In the genomic region with DNA sequence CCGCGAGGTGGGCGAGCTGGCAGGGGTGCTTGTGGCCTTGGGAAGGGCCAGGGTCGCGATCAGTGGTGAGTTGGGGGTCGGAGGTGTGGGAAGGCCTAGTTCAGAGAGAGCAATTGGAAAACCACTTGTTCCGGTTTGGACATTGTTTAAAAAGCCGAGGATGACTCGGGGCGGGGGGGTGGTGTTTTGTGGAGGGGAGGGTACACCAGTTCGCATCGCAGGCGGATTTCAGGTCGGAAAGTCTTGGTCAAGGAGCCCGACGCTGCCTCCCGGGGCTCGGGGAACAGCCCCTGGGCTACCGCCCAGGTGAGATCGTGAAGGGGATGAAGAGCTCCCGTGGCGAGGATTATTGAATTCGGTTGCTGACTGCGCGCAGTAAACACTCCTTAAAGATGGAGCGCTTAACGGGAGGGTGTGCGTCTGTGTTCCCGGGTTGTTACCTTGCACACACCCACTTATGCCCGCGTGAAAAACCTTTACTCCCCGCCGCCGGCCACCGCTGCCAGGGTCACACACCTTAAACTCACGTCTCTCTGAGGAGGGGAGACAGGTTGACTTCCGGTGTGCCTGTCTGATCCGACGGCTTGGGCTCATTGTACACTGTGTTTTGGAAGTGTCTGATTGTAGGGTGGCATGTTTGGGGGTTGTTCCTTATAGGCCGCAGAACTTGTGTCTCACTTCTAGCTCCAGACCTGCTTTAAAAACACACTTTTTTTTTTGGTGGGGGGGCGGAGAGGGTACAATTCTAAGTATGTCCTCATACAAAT, we compare ENCODE assay signal across 8 cellular contexts.
DNase-seq lines count a peak whose midpoint lies in the region; ATAC-seq, FAIRE-seq and TF ChIP-seq lines count a peak whose summit lies in the region.

No MANE protein-coding gene starts in this region.

- FAIRE-seq in H54 (lab: Jason Lieb, UNC) = no peak

- POLR2A ChIA-PET in MCF 10A (lab: Yijun Ruan, JAX) = interaction anchor here (0.7 to 3.5 kb wide), 7 partner anchors 11 to 385 kb away, joined by 3 to 20 read pairs (median 10); partner anchors contain the start of genes AMZ2 and KPNA2

- H3K36me3 ChIP-seq in Peyer's patch = peaks cover 0 to 3% (median 0%) of the 10 kb centered on the region in 3 donors

- H3K9me3 Mint-ChIP-seq in MCF 10A (ENCODE audit: unreplicated experiment) = no peaks in the 10 kb centered on the region
- H3K9me3 Mint-ChIP-seq in stimulated activated effector memory CD8-positive, alpha-beta T cell treated with anti-CD3 and anti-CD28 coated beads, Interleukin-12 subunit alpha, Interleukin-12 subunit beta, amount 100 ng/mL, for 72 hours = no peaks in the 10 kb centered on the region

- H3K27ac ChIP-seq in Peyer's patch (peak overlapping the region; percentile 81 to 91 (median 90)), layer of hippocampus (ENCODE audit: low read depth, low read length) (peak overlapping the region; percentile 78)

- no peaks in the 10 kb centered on the region for H3K9me3 ChIP-seq in Peyer's patch

- H3K4me3 ChIP-seq in Peyer's patch = peak overlapping the region; percentile 71 to 97 (median 84)

- DNase-seq in NCI-H1417 (lab: John Stamatoyannopoulos, UW) (peak; percentile 35 to 62 (median 56)), NCI-H1417 treated with DMSO at 0.1 percent for 48 hours (lab: John Stamatoyannopoulos, UW) (no peak), Peyer's patch (peak; percentile 36 to 71 (median 67)), MCF 10A (ENCODE audit: unreplicated experiment) (peak; percentile 21), H54 (ENCODE audit: insufficient read length, low spot score) (no peak)
- peak in 1 of 2 donors; percentile 62 for DNase-seq in stimulated activated effector memory CD8-positive, alpha-beta T cell treated with anti-CD3 and anti-CD28 coated beads, Interleukin-12 subunit alpha, Interleukin-12 subunit beta, amount 100 ng/mL, for 72 hours (ENCODE audit: low spot score in 2 of 2)

- H3K27ac Mint-ChIP-seq in MCF 10A (ENCODE audit: low read depth, unreplicated experiment) = peak overlapping the region; percentile 94
- H3K27ac Mint-ChIP-seq in stimulated activated effector memory CD8-positive, alpha-beta T cell treated with anti-CD3 and anti-CD28 coated beads, Interleukin-12 subunit alpha, Interleukin-12 subunit beta, amount 100 ng/mL, for 72 hours = peak overlapping the region; percentile 92

- H3K27me3 Mint-ChIP-seq in MCF 10A (ENCODE audit: insufficient read depth, unreplicated experiment) = no peaks in the 10 kb centered on the region

- peak; percentile 5 for ATAC-seq in stimulated activated effector memory CD8-positive, alpha-beta T cell treated with anti-CD3 and anti-CD28 coated beads, Interleukin-12 subunit alpha, Interleukin-12 subunit beta, amount 100 ng/mL, for 72 hours
- ATAC-seq in HG02938 (IDR thresholded peaks at IDR 0.05; ENCODE audit: unreplicated experiment) = no peak

- CTCF ChIA-PET in MCF 10A (lab: Yijun Ruan, JAX) = interaction anchor here (0.9 to 1.0 kb wide), 2 partner anchors 45 to 107 kb away, joined by 4 read pairs; no protein-coding TSS in a partner anchor

- TF ChIP-seq CTCF in Peyer's patch (IDR thresholded peaks at IDR 0.05) (no peak), MCF 10A (IDR thresholded peaks at IDR 0.05; ENCODE audit: unreplicated experiment) (no peak)

- H3K4me1 ChIP-seq in Peyer's patch = peaks cover 0 to 12% (median 2%) of the 10 kb centered on the region in 4 donors

- peak overlapping the region; percentile 96 for H3K4me3 Mint-ChIP-seq in MCF 10A (ENCODE audit: unreplicated experiment)
- peak overlapping the region; percentile 90 for H3K4me3 Mint-ChIP-seq in stimulated activated effector memory CD8-positive, alpha-beta T cell treated with anti-CD3 and anti-CD28 coated beads, Interleukin-12 subunit alpha, Interleukin-12 subunit beta, amount 100 ng/mL, for 72 hours

- peaks cover 9% of the 10 kb centered on the region for H3K36me3 Mint-ChIP-seq in MCF 10A (ENCODE audit: insufficient read depth, unreplicated experiment)
- peaks cover 12% of the 10 kb centered on the region for H3K36me3 Mint-ChIP-seq in stimulated activated effector memory CD8-positive, alpha-beta T cell treated with anti-CD3 and anti-CD28 coated beads, Interleukin-12 subunit alpha, Interleukin-12 subunit beta, amount 100 ng/mL, for 72 hours

- BruUV-seq in MCF 10A (replicated peaks; lab: Mats Ljungman, UMichigan) = no TSS peak

- H3K4me1 Mint-ChIP-seq in MCF 10A (ENCODE audit: insufficient read depth, unreplicated experiment) = peaks cover 10% of the 10 kb centered on the region
- peaks cover 39% of the 10 kb centered on the region for H3K4me1 Mint-ChIP-seq in stimulated activated effector memory CD8-positive, alpha-beta T cell treated with anti-CD3 and anti-CD28 coated beads, Interleukin-12 subunit alpha, Interleukin-12 subunit beta, amount 100 ng/mL, for 72 hours

- intact Hi-C loops in MCF 10A (cut with micrococcal nuclease) = loop anchor here (10.0 kb wide), 2 partner anchors 67 to 107 kb away; partner anchors contain the start of genes C17orf58 and KPNA2

- no peak for TF ChIP-seq POLR2A in Peyer's patch (IDR thresholded peaks at IDR 0.05)
- TF ChIP-seq POLR2A in H54 (IDR thresholded peaks at IDR 0.05; ENCODE audit: low read depth, low read length) = no peak

- H3K27me3 ChIP-seq in Peyer's patch (no peaks in the 10 kb centered on the region), layer of hippocampus (ENCODE audit: control insufficient read depth, insufficient read depth, low read length) (no peaks in the 10 kb centered on the region)

Comparison
In these comparisons a context has a peak if more than half of its experiments do, and no peak if none do; other contexts are left out.
1. DNase-seq: peak in NCI-H1417 (3 of 3), Peyer's patch (3 of 3) and MCF 10A (single experiment); none in NCI-H1417 treated with DMSO at 0.1 percent for 48 hours (single experiment) and H54 (single experiment).